18 cellular contexts compared by ENCODE assay signal in the genomic region with DNA sequence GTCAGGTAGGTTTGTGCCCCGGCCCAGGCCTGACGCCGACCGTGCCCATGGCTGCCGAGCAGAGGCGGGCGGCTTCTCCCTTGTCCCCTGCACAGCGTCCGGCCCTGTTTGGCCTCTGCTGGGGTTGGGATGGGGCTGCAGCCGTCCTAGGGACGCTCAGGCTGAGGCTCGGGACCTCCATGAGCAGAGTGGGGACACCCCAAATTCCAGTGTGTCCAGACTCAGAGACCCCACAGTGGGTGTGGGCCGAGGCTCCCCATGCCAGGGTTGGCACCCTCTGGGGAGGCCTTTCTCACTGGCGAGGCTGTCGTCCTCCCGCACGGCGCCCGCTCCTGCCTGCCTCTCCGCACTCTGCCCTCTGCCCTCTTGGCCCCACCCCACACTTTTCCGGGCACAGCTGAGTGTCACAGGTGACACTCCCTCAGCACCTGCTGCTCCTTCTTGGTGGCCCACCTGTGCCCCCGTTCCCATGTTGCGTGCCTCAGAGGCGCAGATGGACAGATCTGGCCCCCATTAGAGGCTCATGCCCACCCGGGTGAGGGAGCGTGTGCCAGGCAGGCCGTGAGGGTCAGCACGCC. TPM values are rescaled to one million over a fixed set of nuclear protein-coding genes. Genes with fewer than 3 reads are reported as not detected.
DNase-seq lines count a peak whose midpoint lies in the region; ATAC-seq, FAIRE-seq and TF ChIP-seq lines count a peak whose summit lies in the region.
"Had no signal": no experiment of that assay in that cellular context is flagged by ENCODE, and none has a peak within 500 bp of the region (broad histone marks: within the 10 kb centered on the region; RNA-seq: fewer than 3 reads in every experiment).

No MANE protein-coding gene starts in this region.

- peaks cover 15 to 90% (median 47%) of the 10 kb centered on the region in 11 experiments; a peak in 20 of 22 replicates for H4K20me1 ChIP-seq in BLaER1 treated with 17β-estradiol and CSF1 and Interleukin-3, amounts not matched to agents 10 nM and 100 nM

- H3K4me3 Mint-ChIP-seq in WTC11: no peak overlapping the region
- H3K4me3 Mint-ChIP-seq: B cell; CD14-positive monocyte; CD8-positive, alpha-beta T cell; IgD-negative memory B cell had no signal

- peak overlapping the region; percentile 71 to 95 (median 88); a peak in 20 of 22 replicates for H3K4me2 ChIP-seq in BLaER1 treated with 17β-estradiol and CSF1 and Interleukin-3, amounts not matched to agents 10 nM and 100 nM

- DNase-seq in WTC11 (ENCODE audit: low spot score) (no peak), left colon (no peak), small intestine (peak; percentile 76), DMS53 treated with DMSO at 0.1 percent for 48 hours (lab: John Stamatoyannopoulos, UW; ENCODE audit: unreplicated experiment) (no peak), mesenteric fat pad (ENCODE audit: low spot score) (no peak), LoVo (ENCODE audit: low spot score) (no peak)
- DNase-seq: ACHN; CD8-positive, alpha-beta T cell; COR-L47; GF-D8 had no signal

- H3K36me3 Mint-ChIP-seq in WTC11: peaks cover 24% of the 10 kb centered on the region

- TF ChIP-seq CTCF in WTC11 (IDR thresholded peaks at IDR 0.05): no peak

- H3K9me3 ChIP-seq in BLaER1 treated with 17β-estradiol and CSF1 and Interleukin-3, amounts not matched to agents 10 nM and 100 nM (replicated peaks in 1 of 11): no peaks in the 10 kb centered on the region
- H3K9me3 ChIP-seq in small intestine (ENCODE audit: control insufficient read depth, low read depth): no peaks in the 10 kb centered on the region

- ATAC-seq in WTC11: no peak
- peak; percentile 13 for ATAC-seq in left colon
- no peak for ATAC-seq in GM21576 (IDR thresholded peaks at IDR 0.05; ENCODE audit: unreplicated experiment)
- ATAC-seq: CD8-positive, alpha-beta T cell; HCT116 had no signal

- peaks cover 70 to 85% (median 77%) of the 10 kb centered on the region in 11 experiments for H3K36me3 ChIP-seq in BLaER1 treated with 17β-estradiol and CSF1 and Interleukin-3, amounts not matched to agents 10 nM and 100 nM
- peaks cover 9 to 19% of the 10 kb centered on the region in 2 donors for H3K36me3 ChIP-seq in small intestine (ENCODE audit: control insufficient read depth in 2 of 2, insufficient read depth in 2 of 2, low read length in 2 of 2)

- H3K9ac ChIP-seq in BLaER1 treated with 17β-estradiol and CSF1 and Interleukin-3, amounts not matched to agents 10 nM and 100 nM: peak overlapping the region; percentile 67 to 81 (median 78); a peak in 19 of 22 replicates

- intact Hi-C loops in left colon (cut with DNase I, micrococcal nuclease): no loop called here

- H3K4me1 ChIP-seq in BLaER1 treated with 17β-estradiol and CSF1 and Interleukin-3, amounts not matched to agents 10 nM and 100 nM: peaks cover 43 to 53% (median 50%) of the 10 kb centered on the region in 10 experiments
- peaks cover 0 to 6% of the 10 kb centered on the region in 2 donors for H3K4me1 ChIP-seq in small intestine (ENCODE audit: control insufficient read depth in 2 of 2, insufficient read depth in 1 of 2, low read depth in 1 of 2, low read length in 1 of 2)

- H3K4me3 ChIP-seq in BLaER1 treated with 17β-estradiol and CSF1 and Interleukin-3, amounts not matched to agents 10 nM and 100 nM: peak overlapping the region in 2 of 10 experiments; percentile 60 to 70; a peak in 3 of 20 replicates
- no peak overlapping the region for H3K4me3 ChIP-seq in small intestine (ENCODE audit: low read depth in 1 of 2, low read length in 2 of 2)

- H3K27ac Mint-ChIP-seq in WTC11: no peak overlapping the region
- H3K27ac Mint-ChIP-seq: B cell; CD14-positive monocyte; CD8-positive, alpha-beta T cell; IgD-negative memory B cell had no signal

- no peaks in the 10 kb centered on the region for H3K9me3 Mint-ChIP-seq in WTC11
- H3K9me3 Mint-ChIP-seq: CD14-positive monocyte; CD8-positive, alpha-beta T cell; IgD-negative memory B cell had no signal

- H3K4me1 Mint-ChIP-seq in WTC11: no peaks in the 10 kb centered on the region
- H3K4me1 Mint-ChIP-seq: B cell, CD14-positive monocyte, IgD-negative memory B cell had no signal

- no peaks in the 10 kb centered on the region for H3K27me3 Mint-ChIP-seq in WTC11 (ENCODE audit: low read depth)
- H3K27me3 Mint-ChIP-seq: B cell, IgD-negative memory B cell had no signal

- no peak for FAIRE-seq in small intestine (lab: Jason Lieb, UNC)
- FAIRE-seq: H54 had no signal

- CTCF ChIA-PET in WTC11 (lab: Charles Lee): no interaction called here

- H3K27ac ChIP-seq in BLaER1 treated with 17β-estradiol and CSF1 and Interleukin-3, amounts not matched to agents 10 nM and 100 nM: peak overlapping the region in 7 of 11 experiments; percentile 77 to 86 (median 79); a peak in 13 of 22 replicates
- H3K27ac ChIP-seq in small intestine (ENCODE audit: low read depth in 1 of 2, low read length in 1 of 2): no peak overlapping the region

- no peaks in the 10 kb centered on the region for H3K27me3 ChIP-seq in BLaER1 treated with 17β-estradiol and CSF1 and Interleukin-3, amounts not matched to agents 10 nM and 100 nM
- H3K27me3 ChIP-seq in small intestine (ENCODE audit: control insufficient read depth in 2 of 2, insufficient read depth in 2 of 2, low read length in 2 of 2): no peaks in the 10 kb centered on the region

- POLR2A ChIA-PET in WTC11 (lab: Charles Lee): no interaction called here

- WGBS in small intestine, 3 donors: 63 to 85% (median 73%) methylated on average over 25 to 28 of the region's 28 CpGs

TF ChIP-seq in WTC11, 78 proteins besides CTCF, POLR2A, EP300 and RAD21:
- no peak for TF ChIP-seq ATF3 (CRISPR knock-in tag; conservative IDR thresholded peaks at IDR 0.05)
- 0 out of 2 replicates have a peak, but pooled peaks have one; percentile 8 for TF ChIP-seq FOXP1 (CRISPR knock-in tag; IDR thresholded peaks at IDR 0.05; ENCODE audit: borderline replicate concordance)

RNA-seq across cellular contexts. Expression of gene TRAF7, which starts 16.1 kb away (rescaled TPM):
- total RNA-seq in WTC11 (2021) (148 to 159 TPM (median 152 TPM) in 3 replicates), left colon (10 to 100 TPM; 94.5 to 99.8 TPM), mesenteric fat pad (63.5 TPM)
- 10 to 100 TPM; 47.6 to 73.4 (median 64.9) TPM for polyA plus RNA-seq in small intestine

RNA-seq across cellular contexts. Expression of gene RAB26, which starts 23.3 kb away (rescaled TPM):
- total RNA-seq in WTC11 (2021) (6.2 to 7.3 TPM (median 6.9 TPM) in 3 replicates), left colon (10 to 100 TPM; 24.9 to 27.2 TPM), mesenteric fat pad (not detected)
- polyA plus RNA-seq in small intestine: 10 to 100 TPM; 11.9 to 31.9 (median 28.0) TPM
- total RNA-seq: A172; CD8-positive, alpha-beta T cell had no signal
- polyA plus RNA-seq: CD14-positive monocyte had no signal

RNA-seq across cellular contexts. Expression of gene CASKIN1, which starts 24.7 kb away (rescaled TPM):
- total RNA-seq in WTC11 (2021) (9.4 to 15.7 TPM (median 11.3 TPM) in 3 replicates), left colon (under 1 TPM; 0.11 to 0.15 TPM), mesenteric fat pad (0.06 TPM)
- 1 to 10 TPM in 1 of 3 donors, under 1 TPM in 2; 0.27 to 1.1 (median 0.66) TPM for polyA plus RNA-seq in small intestine
- total RNA-seq: B cell had no signal
- polyA plus RNA-seq: CD14-positive monocyte, IgD-negative memory B cell had no signal

RNA-seq across cellular contexts. Expression of gene MLST8, which starts 33.6 kb away (rescaled TPM):
- total RNA-seq in WTC11 (2021) (71.6 to 76.1 TPM (median 75.9 TPM) in 3 replicates), left colon (10 to 100 TPM; 26.7 to 31.4 TPM), mesenteric fat pad (21.9 TPM)
- polyA plus RNA-seq in small intestine: 10 to 100 TPM; 61.9 to 68.7 (median 63.5) TPM

RNA-seq across cellular contexts. Expression of gene PKD1, which starts 36.0 kb away (rescaled TPM):
- total RNA-seq in WTC11 (2021): 96.8 to 102 TPM (median 98.9 TPM) in 3 replicates
- total RNA-seq in left colon: 10 to 100 TPM; 75.1 to 76.7 TPM
- polyA plus RNA-seq in small intestine: 10 to 100 TPM; 10.5 to 41.2 (median 12.2) TPM
- 99.4 TPM for total RNA-seq in mesenteric fat pad

Comparison
In these comparisons a context has a peak if more than half of its experiments do, and no peak if none do; other contexts are left out.
1. H3K27ac ChIP-seq: peak in BLaER1 treated with 17β-estradiol and CSF1 and Interleukin-3, amounts not matched to agents 10 nM and 100 nM (7 of 11); none in small intestine (0 of 2).